ENCODE assay signal across 30 cellular contexts in the genomic region with DNA sequence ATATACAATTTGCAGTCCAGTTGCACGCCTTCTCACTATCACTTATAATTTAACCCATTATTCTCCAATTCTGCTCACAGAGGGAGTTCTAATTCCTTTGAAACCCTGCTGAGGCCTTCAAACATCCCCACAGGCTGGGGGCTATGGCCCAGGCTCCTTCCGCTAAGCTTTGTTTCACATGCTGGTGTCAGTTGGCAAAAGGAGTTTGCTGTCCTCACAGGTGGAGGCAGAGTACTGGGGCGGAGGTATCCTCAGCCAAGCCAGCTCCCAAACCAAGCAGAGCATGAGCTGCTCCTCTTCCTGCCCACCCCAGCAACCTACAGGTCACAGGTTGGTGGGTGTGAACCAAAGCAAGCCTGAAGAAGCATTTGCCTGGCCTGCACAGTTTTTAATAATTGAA. TPM values are rescaled to one million over a fixed set of nuclear protein-coding genes. Genes with fewer than 3 reads are reported as not detected.
"Had no signal": no experiment of that assay in that cellular context is flagged by ENCODE, and none has a peak within 500 bp of the region (broad histone marks: within the 10 kb centered on the region; RNA-seq: fewer than 3 reads in every experiment).

No MANE protein-coding gene starts in this region.

- H3K79me2 ChIP-seq: hepatocyte had no signal

- H3K4me1 Mint-ChIP-seq: immature natural killer cell; mesothelial cell of epicardium; naive B cell; natural killer cell; stimulated activated memory B cell treated with anti-CD40 and anti-IgM and Interleukin-4, amounts not matched to agents 10 μg/mL and 1 μg/mL and 100 μg/mL, for 72 hours had no signal

- H3K27ac Mint-ChIP-seq: immature natural killer cell; mesothelial cell of epicardium; naive B cell; natural killer cell; nephron progenitor cell; stimulated activated memory B cell treated with anti-CD40 and anti-IgM and Interleukin-4, amounts not matched to agents 10 μg/mL and 1 μg/mL and 100 μg/mL, for 72 hours had no signal

- H3K36me3 ChIP-seq: heart right ventricle, left lung, lower lobe of right lung, pancreas, prostate gland, stomach, tibial artery, upper lobe of right lung had no signal

- H3K9me3 ChIP-seq: heart right ventricle, left lung, lower lobe of right lung, pancreas, prostate gland, stomach, testis, tibial artery, upper lobe of right lung had no signal

- DNase-seq: heart right ventricle; immature natural killer cell; kidney; left colon; left lung; lower lobe of right lung; mammary epithelial cell; mesendoderm; naive B cell; natural killer cell; nephron progenitor cell; nucleus accumbens; pancreas; retina; right cardiac atrium; stimulated activated CD4-positive, alpha-beta T cell treated with anti-CD3 and anti-CD28 coated beads, Interleukin-1b, Interleukin-23, amount 100 ng/mL, for 48 hours; stimulated activated CD4-positive, alpha-beta T cell treated with anti-CD3 and anti-CD28 coated beads, Interleukin-2, amount 100 ng/mL, for 48 hours; stimulated activated CD4-positive, alpha-beta T cell treated with anti-CD3 and anti-CD28 coated beads, Interleukin-4, amount 100 ng/mL, for 4 hours; stimulated activated CD8-positive, alpha-beta memory T cell treated with anti-CD3 and anti-CD28 coated beads, Interleukin-4, amount 100 ng/mL, for 48 hours; stimulated activated naive CD8-positive, alpha-beta T cell treated with anti-CD3 and anti-CD28 coated beads, Interleukin-15, Interleukin-2, amounts not matched to agents 100 U/mL and 50 U/mL, for 24 hours; stomach; testis; tibial artery; trophoblast cell; upper lobe of right lung had no signal

- H3K4me3 ChIP-seq: heart right ventricle, hepatocyte, left lung, lower lobe of right lung, pancreas, prostate gland, smooth muscle cell, stomach, testis, tibial artery, upper lobe of right lung had no signal

- H3K4me1 ChIP-seq: left lung, prostate gland, testis, upper lobe of right lung had no signal

- H3K36me3 Mint-ChIP-seq: immature natural killer cell; mesothelial cell of epicardium; naive B cell; natural killer cell; stimulated activated memory B cell treated with anti-CD40 and anti-IgM and Interleukin-4, amounts not matched to agents 10 μg/mL and 1 μg/mL and 100 μg/mL, for 72 hours had no signal

- H3K4me3 Mint-ChIP-seq: immature natural killer cell; mesothelial cell of epicardium; naive B cell; natural killer cell; nephron progenitor cell; stimulated activated memory B cell treated with anti-CD40 and anti-IgM and Interleukin-4, amounts not matched to agents 10 μg/mL and 1 μg/mL and 100 μg/mL, for 72 hours had no signal

- H3K27me3 Mint-ChIP-seq: stimulated activated memory B cell treated with anti-CD40 and anti-IgM and Interleukin-4, amounts not matched to agents 10 μg/mL and 1 μg/mL and 100 μg/mL, for 72 hours had no signal

- ATAC-seq: heart right ventricle; left colon; left lung; lower lobe of right lung; natural killer cell; pancreas; right cardiac atrium; stimulated activated memory B cell treated with anti-CD40 and anti-IgM and Interleukin-4, amounts not matched to agents 10 μg/mL and 1 μg/mL and 100 μg/mL, for 72 hours; stimulated activated naive CD8-positive, alpha-beta T cell treated with anti-CD3 and anti-CD28 coated beads, Interleukin-15, Interleukin-2, amounts not matched to agents 100 U/mL and 50 U/mL, for 24 hours; upper lobe of right lung had no signal

- H3K27ac ChIP-seq: heart right ventricle, hepatocyte, left lung, lower lobe of right lung, pancreas, prostate gland, stomach, testis, tibial artery, upper lobe of right lung had no signal

- H3K4me2 ChIP-seq: hepatocyte, smooth muscle cell had no signal

- H3K9me3 Mint-ChIP-seq: mesothelial cell of epicardium; naive B cell; nephron progenitor cell; stimulated activated memory B cell treated with anti-CD40 and anti-IgM and Interleukin-4, amounts not matched to agents 10 μg/mL and 1 μg/mL and 100 μg/mL, for 72 hours had no signal

- H2AFZ ChIP-seq: hepatocyte had no signal

- H3K27me3 ChIP-seq: hepatocyte, left lung, pancreas, stomach, testis, tibial artery, upper lobe of right lung had no signal

RNA-seq across cellular contexts. Expression of a gene that starts 21.5 kb away (rescaled TPM):
- total RNA-seq: natural killer cell had no signal
- polyA plus RNA-seq: immature natural killer cell had no signal
